1 cellular context compared by ENCODE assay signal in the genomic region with DNA sequence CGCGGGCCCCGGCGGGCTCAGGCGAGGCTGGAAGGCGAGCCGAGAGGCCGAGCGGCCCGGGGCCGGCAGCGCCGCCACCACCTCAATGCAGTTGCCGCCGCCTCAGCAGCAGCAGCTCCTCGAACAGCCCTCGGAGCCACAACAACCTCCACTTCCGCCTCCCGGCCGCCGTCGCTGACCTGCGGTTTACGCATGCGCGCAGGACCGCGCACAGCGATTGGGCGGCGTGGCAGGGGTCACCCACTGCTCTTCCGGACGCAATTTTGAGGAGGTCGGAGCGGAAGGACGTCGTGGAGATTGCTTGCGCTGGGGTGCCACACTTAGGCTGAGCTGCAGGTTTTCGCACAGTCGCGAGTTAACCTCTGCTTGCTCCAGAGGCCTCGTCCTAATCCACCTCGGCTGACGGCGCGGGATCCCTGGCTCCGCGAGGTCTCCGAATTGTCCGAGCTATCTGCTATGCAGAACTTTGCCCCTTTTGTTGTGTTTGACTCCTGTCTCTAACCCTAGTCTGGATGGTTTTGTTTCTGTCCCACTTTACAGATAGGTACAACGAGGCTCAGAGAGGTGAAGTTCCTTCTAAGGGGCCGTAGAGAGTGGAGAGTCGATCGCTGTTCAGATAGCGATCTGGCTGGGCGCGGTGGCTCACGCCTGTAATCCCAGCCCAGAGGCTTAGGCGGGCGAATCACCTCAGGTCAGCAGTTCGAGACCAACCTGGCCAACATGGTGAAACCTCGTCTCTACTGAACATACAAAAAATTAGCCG.
A peak's percentile ranks its signal among the peaks of the same experiment; 100 is the strongest.
TF ChIP-seq lines count a peak whose summit lies in the region.

A gene (plus strand): TSS at position 243 of the 763 bp plus-strand sequence. CDS start 6,657 bp downstream, outside the sequence.
A gene with protein sequence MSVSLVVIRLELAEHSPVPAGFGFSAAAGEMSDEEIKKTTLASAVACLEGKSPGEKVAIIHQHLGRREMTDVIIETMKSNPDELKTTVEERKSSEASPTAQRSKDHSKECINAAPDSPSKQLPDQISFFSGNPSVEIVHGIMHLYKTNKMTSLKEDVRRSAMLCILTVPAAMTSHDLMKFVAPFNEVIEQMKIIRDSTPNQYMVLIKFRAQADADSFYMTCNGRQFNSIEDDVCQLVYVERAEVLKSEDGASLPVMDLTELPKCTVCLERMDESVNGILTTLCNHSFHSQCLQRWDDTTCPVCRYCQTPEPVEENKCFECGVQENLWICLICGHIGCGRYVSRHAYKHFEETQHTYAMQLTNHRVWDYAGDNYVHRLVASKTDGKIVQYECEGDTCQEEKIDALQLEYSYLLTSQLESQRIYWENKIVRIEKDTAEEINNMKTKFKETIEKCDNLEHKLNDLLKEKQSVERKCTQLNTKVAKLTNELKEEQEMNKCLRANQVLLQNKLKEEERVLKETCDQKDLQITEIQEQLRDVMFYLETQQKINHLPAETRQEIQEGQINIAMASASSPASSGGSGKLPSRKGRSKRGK (minus strand): TSS at position 146 of the 763 bp plus-strand sequence. CDS start 164 bp downstream, outside the sequence.

TF ChIP-seq in HepG2, 621 proteins besides CTCF, POLR2A, EP300 and RAD21 (continued from another document and continues in another):
- TF ChIP-seq, protein P1, sequence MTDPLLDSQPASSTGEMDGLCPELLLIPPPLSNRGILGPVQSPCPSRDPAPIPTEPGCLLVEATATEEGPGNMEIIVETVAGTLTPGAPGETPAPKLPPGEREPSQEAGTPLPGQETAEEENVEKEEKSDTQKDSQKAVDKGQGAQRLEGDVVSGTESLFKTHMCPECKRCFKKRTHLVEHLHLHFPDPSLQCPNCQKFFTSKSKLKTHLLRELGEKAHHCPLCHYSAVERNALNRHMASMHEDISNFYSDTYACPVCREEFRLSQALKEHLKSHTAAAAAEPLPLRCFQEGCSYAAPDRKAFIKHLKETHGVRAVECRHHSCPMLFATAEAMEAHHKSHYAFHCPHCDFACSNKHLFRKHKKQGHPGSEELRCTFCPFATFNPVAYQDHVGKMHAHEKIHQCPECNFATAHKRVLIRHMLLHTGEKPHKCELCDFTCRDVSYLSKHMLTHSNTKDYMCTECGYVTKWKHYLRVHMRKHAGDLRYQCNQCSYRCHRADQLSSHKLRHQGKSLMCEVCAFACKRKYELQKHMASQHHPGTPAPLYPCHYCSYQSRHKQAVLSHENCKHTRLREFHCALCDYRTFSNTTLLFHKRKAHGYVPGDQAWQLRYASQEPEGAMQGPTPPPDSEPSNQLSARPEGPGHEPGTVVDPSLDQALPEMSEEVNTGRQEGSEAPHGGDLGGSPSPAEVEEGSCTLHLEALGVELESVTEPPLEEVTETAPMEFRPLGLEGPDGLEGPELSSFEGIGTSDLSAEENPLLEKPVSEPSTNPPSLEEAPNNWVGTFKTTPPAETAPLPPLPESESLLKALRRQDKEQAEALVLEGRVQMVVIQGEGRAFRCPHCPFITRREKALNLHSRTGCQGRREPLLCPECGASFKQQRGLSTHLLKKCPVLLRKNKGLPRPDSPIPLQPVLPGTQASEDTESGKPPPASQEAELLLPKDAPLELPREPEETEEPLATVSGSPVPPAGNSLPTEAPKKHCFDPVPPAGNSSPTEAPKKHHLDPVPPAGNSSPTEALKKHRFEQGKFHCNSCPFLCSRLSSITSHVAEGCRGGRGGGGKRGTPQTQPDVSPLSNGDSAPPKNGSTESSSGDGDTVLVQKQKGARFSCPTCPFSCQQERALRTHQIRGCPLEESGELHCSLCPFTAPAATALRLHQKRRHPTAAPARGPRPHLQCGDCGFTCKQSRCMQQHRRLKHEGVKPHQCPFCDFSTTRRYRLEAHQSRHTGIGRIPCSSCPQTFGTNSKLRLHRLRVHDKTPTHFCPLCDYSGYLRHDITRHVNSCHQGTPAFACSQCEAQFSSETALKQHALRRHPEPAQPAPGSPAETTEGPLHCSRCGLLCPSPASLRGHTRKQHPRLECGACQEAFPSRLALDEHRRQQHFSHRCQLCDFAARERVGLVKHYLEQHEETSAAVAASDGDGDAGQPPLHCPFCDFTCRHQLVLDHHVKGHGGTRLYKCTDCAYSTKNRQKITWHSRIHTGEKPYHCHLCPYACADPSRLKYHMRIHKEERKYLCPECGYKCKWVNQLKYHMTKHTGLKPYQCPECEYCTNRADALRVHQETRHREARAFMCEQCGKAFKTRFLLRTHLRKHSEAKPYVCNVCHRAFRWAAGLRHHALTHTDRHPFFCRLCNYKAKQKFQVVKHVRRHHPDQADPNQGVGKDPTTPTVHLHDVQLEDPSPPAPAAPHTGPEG (CRISPR knock-in tag; IDR thresholded peaks at IDR 0.05), result peak; percentile 53; the same call in 1 of the 2 replicates
- 0 out of 2 replicates have a peak, but pooled peaks have one; percentile 9 for TF ChIP-seq ZNF598 (CRISPR knock-in tag; IDR thresholded peaks at IDR 0.05; ENCODE audit: borderline replicate concordance)
- TF ChIP-seq, protein P2, sequence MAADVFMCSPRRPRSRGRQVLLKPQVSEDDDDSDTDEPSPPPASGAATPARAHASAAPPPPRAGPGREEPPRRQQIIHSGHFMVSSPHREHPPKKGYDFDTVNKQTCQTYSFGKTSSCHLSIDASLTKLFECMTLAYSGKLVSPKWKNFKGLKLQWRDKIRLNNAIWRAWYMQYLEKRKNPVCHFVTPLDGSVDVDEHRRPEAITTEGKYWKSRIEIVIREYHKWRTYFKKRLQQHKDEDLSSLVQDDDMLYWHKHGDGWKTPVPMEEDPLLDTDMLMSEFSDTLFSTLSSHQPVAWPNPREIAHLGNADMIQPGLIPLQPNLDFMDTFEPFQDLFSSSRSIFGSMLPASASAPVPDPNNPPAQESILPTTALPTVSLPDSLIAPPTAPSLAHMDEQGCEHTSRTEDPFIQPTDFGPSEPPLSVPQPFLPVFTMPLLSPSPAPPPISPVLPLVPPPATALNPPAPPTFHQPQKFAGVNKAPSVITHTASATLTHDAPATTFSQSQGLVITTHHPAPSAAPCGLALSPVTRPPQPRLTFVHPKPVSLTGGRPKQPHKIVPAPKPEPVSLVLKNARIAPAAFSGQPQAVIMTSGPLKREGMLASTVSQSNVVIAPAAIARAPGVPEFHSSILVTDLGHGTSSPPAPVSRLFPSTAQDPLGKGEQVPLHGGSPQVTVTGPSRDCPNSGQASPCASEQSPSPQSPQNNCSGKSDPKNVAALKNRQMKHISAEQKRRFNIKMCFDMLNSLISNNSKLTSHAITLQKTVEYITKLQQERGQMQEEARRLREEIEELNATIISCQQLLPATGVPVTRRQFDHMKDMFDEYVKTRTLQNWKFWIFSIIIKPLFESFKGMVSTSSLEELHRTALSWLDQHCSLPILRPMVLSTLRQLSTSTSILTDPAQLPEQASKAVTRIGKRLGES (CRISPR knock-in tag; IDR thresholded peaks at IDR 0.05; ENCODE audit: borderline replicate concordance), result no peak
- peak; percentile 73; the same call in 1 of the 2 replicates for TF ChIP-seq ZNF772 (CRISPR knock-in tag; IDR thresholded peaks at IDR 0.05)
- no peak for TF ChIP-seq MIER2 (CRISPR knock-in tag; IDR thresholded peaks at IDR 0.05)
- TF ChIP-seq ZNF761 (CRISPR knock-in tag; conservative IDR thresholded peaks at IDR 0.05), result peak; percentile 70; the same call in 1 of the 2 replicates
- TF ChIP-seq, protein P3, sequence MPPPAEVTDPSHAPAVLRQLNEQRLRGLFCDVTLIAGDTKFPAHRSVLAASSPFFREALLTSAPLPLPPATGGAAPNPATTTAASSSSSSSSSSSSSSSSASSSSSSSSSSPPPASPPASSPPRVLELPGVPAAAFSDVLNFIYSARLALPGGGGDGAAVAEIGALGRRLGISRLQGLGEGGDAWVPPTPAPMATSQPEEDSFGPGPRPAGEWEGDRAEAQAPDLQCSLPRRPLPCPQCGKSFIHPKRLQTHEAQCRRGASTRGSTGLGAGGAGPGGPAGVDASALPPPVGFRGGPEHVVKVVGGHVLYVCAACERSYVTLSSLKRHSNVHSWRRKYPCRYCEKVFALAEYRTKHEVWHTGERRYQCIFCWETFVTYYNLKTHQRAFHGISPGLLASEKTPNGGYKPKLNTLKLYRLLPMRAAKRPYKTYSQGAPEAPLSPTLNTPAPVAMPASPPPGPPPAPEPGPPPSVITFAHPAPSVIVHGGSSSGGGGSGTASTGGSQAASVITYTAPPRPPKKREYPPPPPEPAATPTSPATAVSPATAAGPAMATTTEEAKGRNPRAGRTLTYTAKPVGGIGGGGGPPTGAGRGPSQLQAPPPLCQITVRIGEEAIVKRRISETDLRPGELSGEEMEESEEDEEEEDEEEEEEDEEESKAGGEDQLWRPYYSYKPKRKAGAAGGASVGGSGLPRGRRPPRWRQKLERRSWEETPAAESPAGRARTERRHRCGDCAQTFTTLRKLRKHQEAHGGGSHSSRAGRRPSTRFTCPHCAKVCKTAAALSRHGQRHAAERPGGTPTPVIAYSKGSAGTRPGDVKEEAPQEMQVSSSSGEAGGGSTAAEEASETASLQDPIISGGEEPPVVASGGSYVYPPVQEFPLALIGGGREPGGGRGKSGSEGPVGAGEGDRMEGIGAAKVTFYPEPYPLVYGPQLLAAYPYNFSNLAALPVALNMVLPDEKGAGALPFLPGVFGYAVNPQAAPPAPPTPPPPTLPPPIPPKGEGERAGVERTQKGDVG (CRISPR knock-in tag; IDR thresholded peaks at IDR 0.05; ENCODE audit: borderline replicate concordance), result no peak
- 0 out of 2 replicates have a peak, but pooled peaks have one; percentile 51 for TF ChIP-seq ZNF468 (CRISPR knock-in tag; IDR thresholded peaks at IDR 0.05)
- TF ChIP-seq, protein P4, sequence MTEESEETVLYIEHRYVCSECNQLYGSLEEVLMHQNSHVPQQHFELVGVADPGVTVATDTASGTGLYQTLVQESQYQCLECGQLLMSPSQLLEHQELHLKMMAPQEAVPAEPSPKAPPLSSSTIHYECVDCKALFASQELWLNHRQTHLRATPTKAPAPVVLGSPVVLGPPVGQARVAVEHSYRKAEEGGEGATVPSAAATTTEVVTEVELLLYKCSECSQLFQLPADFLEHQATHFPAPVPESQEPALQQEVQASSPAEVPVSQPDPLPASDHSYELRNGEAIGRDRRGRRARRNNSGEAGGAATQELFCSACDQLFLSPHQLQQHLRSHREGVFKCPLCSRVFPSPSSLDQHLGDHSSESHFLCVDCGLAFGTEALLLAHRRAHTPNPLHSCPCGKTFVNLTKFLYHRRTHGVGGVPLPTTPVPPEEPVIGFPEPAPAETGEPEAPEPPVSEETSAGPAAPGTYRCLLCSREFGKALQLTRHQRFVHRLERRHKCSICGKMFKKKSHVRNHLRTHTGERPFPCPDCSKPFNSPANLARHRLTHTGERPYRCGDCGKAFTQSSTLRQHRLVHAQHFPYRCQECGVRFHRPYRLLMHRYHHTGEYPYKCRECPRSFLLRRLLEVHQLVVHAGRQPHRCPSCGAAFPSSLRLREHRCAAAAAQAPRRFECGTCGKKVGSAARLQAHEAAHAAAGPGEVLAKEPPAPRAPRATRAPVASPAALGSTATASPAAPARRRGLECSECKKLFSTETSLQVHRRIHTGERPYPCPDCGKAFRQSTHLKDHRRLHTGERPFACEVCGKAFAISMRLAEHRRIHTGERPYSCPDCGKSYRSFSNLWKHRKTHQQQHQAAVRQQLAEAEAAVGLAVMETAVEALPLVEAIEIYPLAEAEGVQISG (CRISPR knock-in tag; IDR thresholded peaks at IDR 0.05), result peak; percentile 91
- TF ChIP-seq, protein P5, sequence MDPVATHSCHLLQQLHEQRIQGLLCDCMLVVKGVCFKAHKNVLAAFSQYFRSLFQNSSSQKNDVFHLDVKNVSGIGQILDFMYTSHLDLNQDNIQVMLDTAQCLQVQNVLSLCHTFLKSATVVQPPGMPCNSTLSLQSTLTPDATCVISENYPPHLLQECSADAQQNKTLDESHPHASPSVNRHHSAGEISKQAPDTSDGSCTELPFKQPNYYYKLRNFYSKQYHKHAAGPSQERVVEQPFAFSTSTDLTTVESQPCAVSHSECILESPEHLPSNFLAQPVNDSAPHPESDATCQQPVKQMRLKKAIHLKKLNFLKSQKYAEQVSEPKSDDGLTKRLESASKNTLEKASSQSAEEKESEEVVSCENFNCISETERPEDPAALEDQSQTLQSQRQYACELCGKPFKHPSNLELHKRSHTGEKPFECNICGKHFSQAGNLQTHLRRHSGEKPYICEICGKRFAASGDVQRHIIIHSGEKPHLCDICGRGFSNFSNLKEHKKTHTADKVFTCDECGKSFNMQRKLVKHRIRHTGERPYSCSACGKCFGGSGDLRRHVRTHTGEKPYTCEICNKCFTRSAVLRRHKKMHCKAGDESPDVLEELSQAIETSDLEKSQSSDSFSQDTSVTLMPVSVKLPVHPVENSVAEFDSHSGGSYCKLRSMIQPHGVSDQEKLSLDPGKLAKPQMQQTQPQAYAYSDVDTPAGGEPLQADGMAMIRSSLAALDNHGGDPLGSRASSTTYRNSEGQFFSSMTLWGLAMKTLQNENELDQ (CRISPR knock-in tag; IDR thresholded peaks at IDR 0.05; ENCODE audit: borderline replicate concordance), result no peak
- TF ChIP-seq, protein P6, sequence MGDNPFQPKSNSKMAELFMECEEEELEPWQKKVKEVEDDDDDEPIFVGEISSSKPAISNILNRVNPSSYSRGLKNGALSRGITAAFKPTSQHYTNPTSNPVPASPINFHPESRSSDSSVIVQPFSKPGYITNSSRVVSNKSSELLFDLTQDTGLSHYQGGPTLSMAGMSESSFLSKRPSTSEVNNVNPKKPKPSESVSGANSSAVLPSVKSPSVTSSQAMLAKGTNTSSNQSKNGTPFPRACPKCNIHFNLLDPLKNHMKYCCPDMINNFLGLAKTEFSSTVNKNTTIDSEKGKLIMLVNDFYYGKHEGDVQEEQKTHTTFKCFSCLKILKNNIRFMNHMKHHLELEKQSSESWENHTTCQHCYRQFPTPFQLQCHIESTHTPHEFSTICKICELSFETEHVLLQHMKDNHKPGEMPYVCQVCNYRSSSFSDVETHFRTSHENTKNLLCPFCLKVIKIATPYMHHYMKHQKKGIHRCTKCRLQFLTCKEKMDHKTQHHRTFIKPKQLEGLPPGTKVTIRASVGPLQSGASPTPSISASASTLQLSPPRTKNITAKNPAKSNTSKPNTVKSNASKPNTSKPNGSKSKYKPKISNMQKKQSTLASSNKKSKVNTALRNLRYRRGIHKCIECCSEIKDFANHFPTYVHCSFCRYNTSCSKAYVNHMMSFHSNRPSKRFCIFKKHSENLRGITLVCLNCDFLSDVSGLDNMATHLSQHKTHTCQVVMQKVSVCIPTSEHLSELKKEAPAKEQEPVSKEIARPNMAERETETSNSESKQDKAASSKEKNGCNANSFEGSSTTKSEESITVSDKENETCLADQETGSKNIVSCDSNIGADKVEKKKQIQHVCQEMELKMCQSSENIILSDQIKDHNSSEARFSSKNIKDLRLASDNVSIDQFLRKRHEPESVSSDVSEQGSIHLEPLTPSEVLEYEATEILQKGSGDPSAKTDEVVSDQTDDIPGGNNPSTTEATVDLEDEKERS (CRISPR knock-in tag; IDR thresholded peaks at IDR 0.05), result no peak; the same call in 1 of the 2 replicates
- no peak for TF ChIP-seq ZC3H13 (CRISPR knock-in tag; IDR thresholded peaks at IDR 0.05)
- no peak for TF ChIP-seq ZBTB3 (CRISPR knock-in tag; IDR thresholded peaks at IDR 0.05; ENCODE audit: borderline replicate concordance, low read depth)
- no peak for TF ChIP-seq NKX3-1 (CRISPR knock-in tag; IDR thresholded peaks at IDR 0.05)
- TF ChIP-seq PITX1 (CRISPR knock-in tag; IDR thresholded peaks at IDR 0.05), result peak; percentile 42; the same call in 1 of the 2 replicates
- TF ChIP-seq, protein P7, sequence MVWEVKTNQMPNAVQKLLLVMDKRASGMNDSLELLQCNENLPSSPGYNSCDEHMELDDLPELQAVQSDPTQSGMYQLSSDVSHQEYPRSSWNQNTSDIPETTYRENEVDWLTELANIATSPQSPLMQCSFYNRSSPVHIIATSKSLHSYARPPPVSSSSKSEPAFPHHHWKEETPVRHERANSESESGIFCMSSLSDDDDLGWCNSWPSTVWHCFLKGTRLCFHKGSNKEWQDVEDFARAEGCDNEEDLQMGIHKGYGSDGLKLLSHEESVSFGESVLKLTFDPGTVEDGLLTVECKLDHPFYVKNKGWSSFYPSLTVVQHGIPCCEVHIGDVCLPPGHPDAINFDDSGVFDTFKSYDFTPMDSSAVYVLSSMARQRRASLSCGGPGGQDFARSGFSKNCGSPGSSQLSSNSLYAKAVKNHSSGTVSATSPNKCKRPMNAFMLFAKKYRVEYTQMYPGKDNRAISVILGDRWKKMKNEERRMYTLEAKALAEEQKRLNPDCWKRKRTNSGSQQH (CRISPR knock-in tag; IDR thresholded peaks at IDR 0.05; ENCODE audit: low read depth), result no peak
- peak; percentile 37 for TF ChIP-seq KAT7 (CRISPR knock-in tag; IDR thresholded peaks at IDR 0.05; ENCODE audit: borderline replicate concordance)
